In the genomic region with DNA sequence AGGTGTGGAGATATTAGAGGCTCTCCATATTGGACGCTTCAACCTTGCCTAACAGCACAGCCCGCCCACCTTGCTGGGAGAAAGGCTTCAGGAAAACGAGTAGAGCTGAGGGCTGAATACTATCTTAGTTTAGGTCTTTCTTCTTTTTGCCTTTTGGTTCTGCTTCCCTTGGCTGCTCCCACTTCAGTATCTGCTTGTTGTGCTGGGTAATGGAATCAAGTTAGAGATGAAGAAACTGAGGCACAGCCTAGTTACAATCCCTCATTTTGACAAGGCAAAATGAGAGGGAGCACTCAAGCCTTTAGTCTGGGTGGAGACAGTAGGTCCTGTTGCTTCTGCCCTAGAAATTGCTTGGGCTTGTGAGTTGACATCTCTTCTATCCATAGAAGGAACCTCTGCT, we compare ENCODE assay signal across 17 cellular contexts. TPM values are rescaled to one million over a fixed set of nuclear protein-coding genes. Genes with fewer than 3 reads are reported as not detected.
A peak's percentile ranks its signal among the peaks of the same experiment; 100 is the strongest.
DNase-seq lines count a peak whose midpoint lies in the region; ATAC-seq, FAIRE-seq and TF ChIP-seq lines count a peak whose summit lies in the region.
"Had no signal": no experiment of that assay in that cellular context is flagged by ENCODE, and none has a peak within 500 bp of the region (broad histone marks: within the 10 kb centered on the region; RNA-seq: fewer than 3 reads in every experiment).

No MANE protein-coding gene starts in this region.

- H2AFZ ChIP-seq in GM23338 (peak overlapping the region; percentile 86), K562 (ENCODE audit: low read depth, low read length) (peak overlapping the region; percentile 47; the same call in 1 of the 2 replicates)

- FAIRE-seq in K562 (lab: Jason Lieb, UNC): no peak
- FAIRE-seq: GM12878 had no signal

- H3K9me2 ChIP-seq in GM23338 (ENCODE audit: insufficient read depth): no peaks in the 10 kb centered on the region

- CTCF ChIA-PET in HEK293 (lab: Yijun Ruan, JAX) (interaction anchor here (0.8 to 1.2 kb wide), 2 partner anchors 9 to 33 kb away, joined by 3 read pairs; no protein-coding TSS in a partner anchor), K562 (lab: Yijun Ruan, JAX; ENCODE audit: low intra/inter-chr PET ratio) (no interaction called here), RWPE1 (lab: Yijun Ruan, JAX) (interaction anchor here (0.7 kb wide), 1 partner anchor 34 kb away, joined by 4 read pairs; no protein-coding TSS in a partner anchor)

- H3K4me2 ChIP-seq in GM23338 (peak overlapping the region; percentile 44; the same call in 1 of the 2 replicates), K562 (ENCODE audit: insufficient read depth, low read length) (no peak overlapping the region)

- no peaks in the 10 kb centered on the region for H3K27me3 Mint-ChIP-seq in GM23338 (ENCODE audit: insufficient read depth, low read depth, poor library complexity)
- peaks cover 66% of the 10 kb centered on the region for H3K27me3 Mint-ChIP-seq in neural crest cell (ENCODE audit: low read depth)

- peak; percentile 20; the same call in 1 of the 3 replicates for ATAC-seq in GM23338
- ATAC-seq in K562: 0 out of 3 replicates have a peak, but pooled peaks have one; percentile 12
- no peak for ATAC-seq in HG02571 (IDR thresholded peaks at IDR 0.05; ENCODE audit: unreplicated experiment)
- ATAC-seq: GM12878 had no signal

- POLR2A ChIA-PET in HEK293 (lab: Yijun Ruan, JAX) (no interaction called here), K562 (lab: Yijun Ruan, JAX) (interaction anchor here (0.7 to 1.3 kb wide), 2 partner anchors 10 to 176 kb away, joined by 3 read pairs; no protein-coding TSS in a partner anchor), RWPE1 (lab: Yijun Ruan, JAX; ENCODE audit: low non-redundant PET) (no interaction called here)

- no peaks in the 10 kb centered on the region for H3K9me1 ChIP-seq in K562 (ENCODE audit: control insufficient read depth, insufficient read depth, low read length)

- no peak for TF ChIP-seq CTCF in GM23338 (conservative IDR thresholded peaks at IDR 0.05; ENCODE audit: low read depth in 2 of 2)
- no peak for TF ChIP-seq CTCF in HEK293 (tag by site-specific recombination; IDR thresholded peaks at IDR 0.05)
- no peak for TF ChIP-seq CTCF in K562 (IDR thresholded peaks at IDR 0.05 in 2 of 3, conservative IDR thresholded peaks at IDR 0.05 in 1 of 3; ENCODE audit: insufficient read depth in 2 of 3, low read depth in 1 of 3, low read length in 3 of 3)
- TF ChIP-seq CTCF in neural crest cell (conservative IDR thresholded peaks at IDR 0.05): no peak
- TF ChIP-seq CTCF in RWPE1 (conservative IDR thresholded peaks at IDR 0.05; ENCODE audit: low read depth): no peak
- no peak for TF ChIP-seq CTCF in ascending aorta (IDR thresholded peaks at IDR 0.05)

- no TSS peak for BruUV-seq in K562 (replicated peaks; lab: Mats Ljungman, UMichigan)

- H3K4me3 Mint-ChIP-seq in GM23338 (no peak overlapping the region), neural crest cell (peak overlapping the region; percentile 42)
- H3K4me3 Mint-ChIP-seq: CD4-positive, alpha-beta memory T cell had no signal

- H3K36me3 Mint-ChIP-seq in GM23338 (ENCODE audit: low read depth) (no peaks in the 10 kb centered on the region; the same call in 2 of the 3 replicates), neural crest cell (ENCODE audit: low read depth) (no peaks in the 10 kb centered on the region)

- H3K27ac ChIP-seq in GM23338 (ENCODE audit: low read depth) (no peak overlapping the region), HEK293 (ENCODE audit: extremely low read depth, low read depth, low read length) (no peak overlapping the region), K562 (ENCODE audit: extremely low read depth, low read depth, low read length) (no peak overlapping the region), RWPE1 (no peak overlapping the region), ascending aorta (no peak overlapping the region)

- H3K9me3 Mint-ChIP-seq in GM23338: no peaks in the 10 kb centered on the region; the same call in 2 of the 3 replicates
- H3K9me3 Mint-ChIP-seq in neural crest cell: no peaks in the 10 kb centered on the region
- H3K9me3 Mint-ChIP-seq: CD4-positive, alpha-beta memory T cell had no signal

- DNase-seq in GM23338 (ENCODE audit: low spot score): no peak
- no peak for DNase-seq in K562 (ENCODE audit: extremely low read depth in 1 of 4, low spot score in 3 of 4)
- no peak for DNase-seq in neural crest cell (ENCODE audit: low read depth, low spot score)
- DNase-seq in putamen (ENCODE audit: low spot score): no peak
- DNase-seq in RWPE1 (ENCODE audit: low spot score): no peak
- DNase-seq in ascending aorta (ENCODE audit: low spot score in 2 of 2): no peak
- DNase-seq: C1 segment of cervical spinal cord; Calu3; CD4-positive, alpha-beta memory T cell; COR-L47; DMS79; EL; GDM1 had no signal

- no peaks in the 10 kb centered on the region for H3K79me2 ChIP-seq in GM23338 (replicated peaks; ENCODE audit: insufficient read depth)
- peaks cover 2% of the 10 kb centered on the region for H3K79me2 ChIP-seq in K562 (ENCODE audit: control insufficient read depth, insufficient read depth, low read length)

- H3K36me3 ChIP-seq in GM23338 (ENCODE audit: insufficient read depth) (no peaks in the 10 kb centered on the region), HEK293 (ENCODE audit: control insufficient read depth in 2 of 2, insufficient read depth in 1 of 2, low read length in 2 of 2) (no peaks in the 10 kb centered on the region), K562 (ENCODE audit: control insufficient read depth, insufficient read depth, low read length) (no peaks in the 10 kb centered on the region), ascending aorta (no peaks in the 10 kb centered on the region)
- H3K36me3 ChIP-seq: HAP-1 had no signal

- H4K20me1 ChIP-seq in GM23338 (replicated peaks; ENCODE audit: insufficient read depth): no peaks in the 10 kb centered on the region
- H4K20me1 ChIP-seq in K562 (replicated peaks; ENCODE audit: control insufficient read depth, insufficient read depth, low read length): no peaks in the 10 kb centered on the region

- no peak for TF ChIP-seq RAD21 in K562 (CRISPR knock-in tag; conservative IDR thresholded peaks at IDR 0.05 in 1 of 2, IDR thresholded peaks at IDR 0.05 in 1 of 2)

- H3K4me1 Mint-ChIP-seq in GM23338 (peaks cover 24% of the 10 kb centered on the region), neural crest cell (peaks cover 6% of the 10 kb centered on the region)

- H3K4me3 ChIP-seq in GM23338 (no peak overlapping the region), HEK293 (ENCODE audit: low read depth, low read length) (no peak overlapping the region), K562 (no peak overlapping the region), ascending aorta (no peak overlapping the region)
- H3K4me3 ChIP-seq: GM12878, HAP-1 had no signal

- H3K4me1 ChIP-seq in GM23338 (ENCODE audit: insufficient read depth) (peaks cover 15% of the 10 kb centered on the region), HEK293 (ENCODE audit: control insufficient read depth, insufficient read depth, low read length) (no peaks in the 10 kb centered on the region), K562 (replicated peaks in 1 of 2; ENCODE audit: control insufficient read depth in 2 of 2, insufficient read depth in 2 of 2, low read length in 2 of 2) (no peaks in the 10 kb centered on the region), ascending aorta (no peaks in the 10 kb centered on the region)

- WGBS in K562 (ENCODE audit: insufficient coverage, low coverage, missing lambda C conversion rate): 17% methylated on average over 3 of the region's 3 CpGs

- H3K9me3 ChIP-seq in HEK293 (ENCODE audit: control insufficient read depth, insufficient read depth, low read depth, low read length) (no peaks in the 10 kb centered on the region), K562 (replicated peaks; ENCODE audit: control insufficient read depth, insufficient read depth, low read depth, low read length) (no peaks in the 10 kb centered on the region), ascending aorta (no peaks in the 10 kb centered on the region)
- H3K9me3 ChIP-seq: HAP-1 had no signal

- H3K27ac Mint-ChIP-seq in GM23338 (no peak overlapping the region), neural crest cell (ENCODE audit: unreplicated experiment) (no peak overlapping the region)
- H3K27ac Mint-ChIP-seq: CD4-positive, alpha-beta memory T cell had no signal

- no peak for TF ChIP-seq EP300 in K562 (IDR thresholded peaks at IDR 0.05; ENCODE audit: low read length)

- H3K27me3 ChIP-seq in GM23338 (ENCODE audit: insufficient read depth) (no peaks in the 10 kb centered on the region), K562 (ENCODE audit: control insufficient read depth in 2 of 2, insufficient read depth in 2 of 2, low read length in 2 of 2) (peaks cover 0 to 2% of the 10 kb centered on the region in 2 experiments; a peak in 2 of 5 replicates), ascending aorta (peaks cover 8% of the 10 kb centered on the region)

- H3K9ac ChIP-seq in K562 (ENCODE audit: insufficient read depth in 1 of 2, low read depth in 2 of 2, low read length in 2 of 2): no peak overlapping the region

- intact Hi-C loops in K562 (cut with micrococcal nuclease): no loop called here
- intact Hi-C loops in ascending aorta (cut with DNase I): no loop called here

- in situ Hi-C loops in K562 (cut with MboI): no loop called here

- no peak for TF ChIP-seq POLR2A in K562 (conservative IDR thresholded peaks at IDR 0.05)

- no peaks in the 10 kb centered on the region for H3F3A ChIP-seq in GM23338 (replicated peaks; ENCODE audit: low read depth)

TF ChIP-seq in K562, 482 proteins besides CTCF, POLR2A, EP300 and RAD21 (continues in another document):
- no peak for TF ChIP-seq BCOR (IDR thresholded peaks at IDR 0.05)

RNA-seq across cellular contexts. Expression of a gene that starts 41.3 kb away (rescaled TPM):
- 168 and 179 TPM in 2 replicates for total RNA-seq in GM23338 (2014; rRNA removed; shearing (Covaris generic))
- polyA plus RNA-seq in GM23338 (2016; fragmentation: Nextera tagmentation; extraction: Ambion mirVana) (112 and 128 TPM in 2 replicates), K562 (2011; rRNA removed) (31.9 and 34.5 TPM in 2 replicates), K562 (2014; fragmentation: Illumina TruSeq; extraction: Trizol) (27.3 and 30.3 TPM in 2 replicates), K562 (2014; fragmentation: Nextera tagmentation; extraction: Ambion mirVana) (10 to 100 TPM in 1 of 2 experiments, 1 to 10 TPM in 1; 9.1 to 10.3 TPM), K562 (2014; rRNA removed) (19.6 and 23.3 TPM in 2 replicates)
- total RNA-seq in K562 (2011; cell fraction: chromatin; rRNA removed; ENCODE audit: low replicate concordance): 25.0 and 43.2 TPM in 2 replicates
- 34.5 and 36.0 TPM in 2 replicates for total RNA-seq in K562 (2011; cell fraction: nucleolus; rRNA removed)
- total RNA-seq in K562 (2011; cell fraction: nucleoplasm; rRNA removed): 37.9 and 51.6 TPM in 2 replicates
- total RNA-seq in K562 (2014; rRNA removed) (16.2 and 17.3 TPM in 2 replicates), K562 (2014; rRNA removed; fragmentation: Illumina TruSeq; extraction: Trizol) (25.7 and 30.9 TPM in 2 replicates), K562 (2015; rRNA removed; fragmentation: Illumina TruSeq; extraction: Trizol) (23.1 and 24.5 TPM in 2 replicates), K562 (2021) (21.3 and 23.8 TPM in 2 replicates), neural crest cell (111 and 116 TPM in 2 replicates), ascending aorta (48.2 TPM)
- polyA plus RNA-seq in K562 (2011; cell fraction: cytosol; rRNA removed): 16.3 and 17.6 TPM in 2 replicates
- polyA plus RNA-seq in K562 (2011; cell fraction: nucleus; rRNA removed): 13.5 and 18.5 TPM in 2 replicates
- 23.0 and 31.8 TPM in 2 replicates for polyA plus RNA-seq in K562 (2012)
- 21.1 and 27.6 TPM in 2 replicates for polyA minus RNA-seq in K562 (2011; rRNA and poly(A)+ RNA removed)
- polyA minus RNA-seq in K562 (2011; cell fraction: cytosol; rRNA and poly(A)+ RNA removed): 22.3 and 26.4 TPM in 2 replicates
- polyA minus RNA-seq in K562 (2011; cell fraction: nucleus; rRNA and poly(A)+ RNA removed): 19.8 and 24.5 TPM in 2 replicates
